In the genomic region with DNA sequence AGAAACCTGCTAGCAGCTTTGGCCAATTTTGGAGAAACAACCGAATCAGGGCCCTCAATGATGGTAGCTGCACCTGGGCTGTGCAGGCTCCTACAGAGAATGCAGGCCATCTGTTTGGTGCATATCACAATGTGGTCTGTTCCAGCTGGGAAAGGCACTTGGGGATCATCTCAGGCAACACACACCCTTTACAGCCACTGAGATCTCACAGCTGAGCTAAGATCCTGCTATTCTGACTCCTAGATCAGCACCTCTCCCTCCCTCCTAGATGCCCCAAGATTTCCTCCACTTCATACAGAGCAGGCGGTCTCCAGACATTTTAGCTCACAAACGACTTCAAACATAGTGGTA, we compare ENCODE assay signal across 1 cellular context.
TF ChIP-seq lines count a peak whose summit lies in the region.

No MANE protein-coding gene starts in this region.

TF ChIP-seq in IMR-90, 13 proteins besides CTCF, POLR2A, EP300 and RAD21 (continued from another document):
- no peak for TF ChIP-seq CEBPB (IDR thresholded peaks at IDR 0.05; ENCODE audit: low read depth, low read length)
- no peak for TF ChIP-seq NFE2L2 (IDR thresholded peaks at IDR 0.05; ENCODE audit: low read depth, low read length)
